In the genomic region with DNA sequence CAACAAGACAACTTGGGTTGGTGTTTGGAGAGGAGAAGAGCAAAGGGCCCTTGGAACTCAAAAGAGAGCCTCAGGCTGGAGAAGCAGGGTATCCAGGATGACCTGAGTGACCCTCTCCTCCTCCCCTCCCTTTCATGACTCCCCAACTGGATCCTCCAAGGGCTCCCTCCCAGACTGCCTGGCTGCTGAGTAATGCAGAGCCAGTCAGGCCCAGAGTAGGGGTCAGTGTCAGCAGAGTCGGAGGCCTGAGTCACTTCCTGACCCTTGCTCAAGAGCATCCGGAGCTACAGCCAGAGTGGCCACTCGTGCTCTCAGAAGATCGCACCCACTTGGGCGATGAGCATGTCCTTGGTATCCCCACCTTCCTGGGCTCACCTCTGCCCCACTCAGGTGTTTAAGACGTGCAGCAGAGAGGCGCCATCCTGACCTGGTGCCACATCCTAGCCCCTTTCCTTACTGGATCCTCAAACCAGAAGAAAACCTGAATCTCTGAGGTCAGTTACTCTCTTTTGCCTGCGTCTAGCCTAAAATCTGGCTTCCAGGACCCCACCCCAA, we compare ENCODE assay signal across 1 cellular context.
TF ChIP-seq lines count a peak whose summit lies in the region.

No MANE protein-coding gene starts in this region.

TF ChIP-seq in K562, 482 proteins besides CTCF, POLR2A, EP300 and RAD21 (continued from another document and continues in another):
- TF ChIP-seq, protein P1, sequence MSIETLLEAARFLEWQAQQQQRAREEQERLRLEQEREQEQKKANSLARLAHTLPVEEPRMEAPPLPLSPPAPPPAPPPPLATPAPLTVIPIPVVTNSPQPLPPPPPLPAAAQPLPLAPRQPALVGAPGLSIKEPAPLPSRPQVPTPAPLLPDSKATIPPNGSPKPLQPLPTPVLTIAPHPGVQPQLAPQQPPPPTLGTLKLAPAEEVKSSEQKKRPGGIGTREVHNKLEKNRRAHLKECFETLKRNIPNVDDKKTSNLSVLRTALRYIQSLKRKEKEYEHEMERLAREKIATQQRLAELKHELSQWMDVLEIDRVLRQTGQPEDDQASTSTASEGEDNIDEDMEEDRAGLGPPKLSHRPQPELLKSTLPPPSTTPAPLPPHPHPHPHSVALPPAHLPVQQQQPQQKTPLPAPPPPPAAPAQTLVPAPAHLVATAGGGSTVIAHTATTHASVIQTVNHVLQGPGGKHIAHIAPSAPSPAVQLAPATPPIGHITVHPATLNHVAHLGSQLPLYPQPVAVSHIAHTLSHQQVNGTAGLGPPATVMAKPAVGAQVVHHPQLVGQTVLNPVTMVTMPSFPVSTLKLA (conservative IDR thresholded peaks at IDR 0.05), result peak in 1 of 2 experiments; percentile 39; a peak in 1 of 4 replicates
- TF ChIP-seq, protein P2, sequence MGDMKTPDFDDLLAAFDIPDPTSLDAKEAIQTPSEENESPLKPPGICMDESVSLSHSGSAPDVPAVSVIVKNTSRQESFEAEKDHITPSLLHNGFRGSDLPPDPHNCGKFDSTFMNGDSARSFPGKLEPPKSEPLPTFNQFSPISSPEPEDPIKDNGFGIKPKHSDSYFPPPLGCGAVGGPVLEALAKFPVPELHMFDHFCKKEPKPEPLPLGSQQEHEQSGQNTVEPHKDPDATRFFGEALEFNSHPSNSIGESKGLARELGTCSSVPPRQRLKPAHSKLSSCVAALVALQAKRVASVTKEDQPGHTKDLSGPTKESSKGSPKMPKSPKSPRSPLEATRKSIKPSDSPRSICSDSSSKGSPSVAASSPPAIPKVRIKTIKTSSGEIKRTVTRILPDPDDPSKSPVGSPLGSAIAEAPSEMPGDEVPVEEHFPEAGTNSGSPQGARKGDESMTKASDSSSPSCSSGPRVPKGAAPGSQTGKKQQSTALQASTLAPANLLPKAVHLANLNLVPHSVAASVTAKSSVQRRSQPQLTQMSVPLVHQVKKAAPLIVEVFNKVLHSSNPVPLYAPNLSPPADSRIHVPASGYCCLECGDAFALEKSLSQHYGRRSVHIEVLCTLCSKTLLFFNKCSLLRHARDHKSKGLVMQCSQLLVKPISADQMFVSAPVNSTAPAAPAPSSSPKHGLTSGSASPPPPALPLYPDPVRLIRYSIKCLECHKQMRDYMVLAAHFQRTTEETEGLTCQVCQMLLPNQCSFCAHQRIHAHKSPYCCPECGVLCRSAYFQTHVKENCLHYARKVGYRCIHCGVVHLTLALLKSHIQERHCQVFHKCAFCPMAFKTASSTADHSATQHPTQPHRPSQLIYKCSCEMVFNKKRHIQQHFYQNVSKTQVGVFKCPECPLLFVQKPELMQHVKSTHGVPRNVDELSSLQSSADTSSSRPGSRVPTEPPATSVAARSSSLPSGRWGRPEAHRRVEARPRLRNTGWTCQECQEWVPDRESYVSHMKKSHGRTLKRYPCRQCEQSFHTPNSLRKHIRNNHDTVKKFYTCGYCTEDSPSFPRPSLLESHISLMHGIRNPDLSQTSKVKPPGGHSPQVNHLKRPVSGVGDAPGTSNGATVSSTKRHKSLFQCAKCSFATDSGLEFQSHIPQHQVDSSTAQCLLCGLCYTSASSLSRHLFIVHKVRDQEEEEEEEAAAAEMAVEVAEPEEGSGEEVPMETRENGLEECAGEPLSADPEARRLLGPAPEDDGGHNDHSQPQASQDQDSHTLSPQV (IDR thresholded peaks at IDR 0.05), result peak; percentile 97
- TF ChIP-seq, protein P3, sequence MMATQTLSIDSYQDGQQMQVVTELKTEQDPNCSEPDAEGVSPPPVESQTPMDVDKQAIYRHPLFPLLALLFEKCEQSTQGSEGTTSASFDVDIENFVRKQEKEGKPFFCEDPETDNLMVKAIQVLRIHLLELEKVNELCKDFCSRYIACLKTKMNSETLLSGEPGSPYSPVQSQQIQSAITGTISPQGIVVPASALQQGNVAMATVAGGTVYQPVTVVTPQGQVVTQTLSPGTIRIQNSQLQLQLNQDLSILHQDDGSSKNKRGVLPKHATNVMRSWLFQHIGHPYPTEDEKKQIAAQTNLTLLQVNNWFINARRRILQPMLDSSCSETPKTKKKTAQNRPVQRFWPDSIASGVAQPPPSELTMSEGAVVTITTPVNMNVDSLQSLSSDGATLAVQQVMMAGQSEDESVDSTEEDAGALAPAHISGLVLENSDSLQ (IDR thresholded peaks at IDR 0.05), result peak; percentile 49; the same call in 1 of the 2 replicates
- TF ChIP-seq RB1 (IDR thresholded peaks at IDR 0.05; ENCODE audit: low read depth) (no peak), MAZ (CRISPR knock-in tag; conservative IDR thresholded peaks at IDR 0.05 in 1 of 2, IDR thresholded peaks at IDR 0.05 in 1 of 2) (peak; percentile 31 to 65; a peak in 2 of 4 replicates), CBFA2T3 (IDR thresholded peaks at IDR 0.05) (peak; percentile 48), JUND (IDR thresholded peaks at IDR 0.05; ENCODE audit: borderline replicate concordance, low read depth, low read length) (peak; percentile 95), JUND (tag; IDR thresholded peaks at IDR 0.05; ENCODE audit: borderline replicate concordance, low read depth, low read length) (peak; percentile 88; the same call in 2 of the 3 replicates), NRF1 (conservative IDR thresholded peaks at IDR 0.05 in 1 of 2, IDR thresholded peaks at IDR 0.05 in 1 of 2) (peak; percentile 49 to 65), GABPA (tag; conservative IDR thresholded peaks at IDR 0.05; ENCODE audit: low read depth) (peak; percentile 67), SAFB2 (IDR thresholded peaks at IDR 0.05; ENCODE audit: borderline replicate concordance, low read depth, low read length, severe bottlenecking) (no peak), ARHGAP35 (IDR thresholded peaks at IDR 0.05; ENCODE audit: partially characterized antibody) (no peak), MAFG (tag; conservative IDR thresholded peaks at IDR 0.05) (peak; percentile 47; the same call in 1 of the 2 replicates), ETV1 (tag; conservative IDR thresholded peaks at IDR 0.05; ENCODE audit: low read depth) (peak; percentile 99), GTF2E2 (tag; IDR thresholded peaks at IDR 0.05) (no peak), PHF8 (IDR thresholded peaks at IDR 0.05; ENCODE audit: borderline replicate concordance, low read length) (peak; percentile 20; the same call in 1 of the 2 replicates), MAFK (IDR thresholded peaks at IDR 0.05; ENCODE audit: low read length) (peak; percentile 77), NFE2L1 (tag; IDR thresholded peaks at IDR 0.05; ENCODE audit: borderline replicate concordance, low read depth) (no peak), FOXP1 (CRISPR knock-in tag; IDR thresholded peaks at IDR 0.05) (0 out of 2 replicates have a peak, but pooled peaks have one; percentile 35), C11orf30 (IDR thresholded peaks at IDR 0.05; ENCODE audit: low read depth) (peak; percentile 74; the same call in 1 of the 2 replicates), ARNT (IDR thresholded peaks at IDR 0.05) (0 out of 4 replicates have a peak, but pooled peaks of 1 of the 2 experiments have one; percentile 13), NR2C2 (CRISPR knock-in tag; IDR thresholded peaks at IDR 0.05) (0 out of 2 replicates have a peak, but pooled peaks have one; percentile 44), NR2C2 (tag; IDR thresholded peaks at IDR 0.05) (peak; percentile 95), PTBP1 (IDR thresholded peaks at IDR 0.05; ENCODE audit: low read depth, low read length) (no peak), TRIM24 (IDR thresholded peaks at IDR 0.05) (peak; percentile 92 to 95; a peak in 3 of 4 replicates), NCOA4 (IDR thresholded peaks at IDR 0.05; ENCODE audit: partially characterized antibody) (no peak), POLR2G (IDR thresholded peaks at IDR 0.05; ENCODE audit: low read depth, low read length) (peak; percentile 51), DMBX1 (CRISPR knock-in tag; IDR thresholded peaks at IDR 0.05; ENCODE audit: borderline replicate concordance) (peak; percentile 84), CTBP1 (IDR thresholded peaks at IDR 0.05; ENCODE audit: borderline replicate concordance) (peak; percentile 73; the same call in 1 of the 2 replicates), ZBTB7A (IDR thresholded peaks at IDR 0.05; ENCODE audit: borderline replicate concordance, control insufficient read depth, low read depth, low read length) (peak; percentile 76; the same call in 1 of the 2 replicates), CEBPB (tag; IDR thresholded peaks at IDR 0.05) (peak; percentile 92)
- TF ChIP-seq, protein P4, sequence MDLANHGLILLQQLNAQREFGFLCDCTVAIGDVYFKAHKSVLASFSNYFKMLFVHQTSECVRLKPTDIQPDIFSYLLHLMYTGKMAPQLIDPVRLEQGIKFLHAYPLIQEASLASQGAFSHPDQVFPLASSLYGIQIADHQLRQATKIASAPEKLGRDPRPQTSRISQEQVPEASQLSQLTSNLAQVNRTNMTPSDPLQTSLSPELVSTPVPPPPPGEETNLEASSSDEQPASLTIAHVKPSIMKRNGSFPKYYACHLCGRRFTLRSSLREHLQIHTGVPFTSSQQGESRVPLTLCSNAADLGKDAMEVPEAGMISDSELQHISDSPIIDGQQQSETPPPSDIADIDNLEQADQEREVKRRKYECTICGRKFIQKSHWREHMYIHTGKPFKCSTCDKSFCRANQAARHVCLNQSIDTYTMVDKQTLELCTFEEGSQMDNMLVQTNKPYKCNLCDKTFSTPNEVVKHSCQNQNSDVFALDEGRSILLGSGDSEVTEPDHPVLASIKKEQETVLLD (IDR thresholded peaks at IDR 0.05), result peak; percentile 36; the same call in 1 of the 2 replicates
- TF ChIP-seq, protein P5, sequence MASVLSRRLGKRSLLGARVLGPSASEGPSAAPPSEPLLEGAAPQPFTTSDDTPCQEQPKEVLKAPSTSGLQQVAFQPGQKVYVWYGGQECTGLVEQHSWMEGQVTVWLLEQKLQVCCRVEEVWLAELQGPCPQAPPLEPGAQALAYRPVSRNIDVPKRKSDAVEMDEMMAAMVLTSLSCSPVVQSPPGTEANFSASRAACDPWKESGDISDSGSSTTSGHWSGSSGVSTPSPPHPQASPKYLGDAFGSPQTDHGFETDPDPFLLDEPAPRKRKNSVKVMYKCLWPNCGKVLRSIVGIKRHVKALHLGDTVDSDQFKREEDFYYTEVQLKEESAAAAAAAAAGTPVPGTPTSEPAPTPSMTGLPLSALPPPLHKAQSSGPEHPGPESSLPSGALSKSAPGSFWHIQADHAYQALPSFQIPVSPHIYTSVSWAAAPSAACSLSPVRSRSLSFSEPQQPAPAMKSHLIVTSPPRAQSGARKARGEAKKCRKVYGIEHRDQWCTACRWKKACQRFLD (CRISPR knock-in tag; IDR thresholded peaks at IDR 0.05), result peak; percentile 79; the same call in 1 of the 2 replicates
- TF ChIP-seq, protein P6, sequence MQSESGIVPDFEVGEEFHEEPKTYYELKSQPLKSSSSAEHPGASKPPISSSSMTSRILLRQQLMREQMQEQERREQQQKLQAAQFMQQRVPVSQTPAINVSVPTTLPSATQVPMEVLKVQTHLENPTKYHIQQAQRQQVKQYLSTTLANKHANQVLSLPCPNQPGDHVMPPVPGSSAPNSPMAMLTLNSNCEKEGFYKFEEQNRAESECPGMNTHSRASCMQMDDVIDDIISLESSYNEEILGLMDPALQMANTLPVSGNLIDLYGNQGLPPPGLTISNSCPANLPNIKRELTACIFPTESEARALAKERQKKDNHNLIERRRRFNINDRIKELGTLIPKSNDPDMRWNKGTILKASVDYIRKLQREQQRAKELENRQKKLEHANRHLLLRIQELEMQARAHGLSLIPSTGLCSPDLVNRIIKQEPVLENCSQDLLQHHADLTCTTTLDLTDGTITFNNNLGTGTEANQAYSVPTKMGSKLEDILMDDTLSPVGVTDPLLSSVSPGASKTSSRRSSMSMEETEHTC (IDR thresholded peaks at IDR 0.05), result peak; percentile 18; the same call in 1 of the 2 replicates
- TF ChIP-seq, protein P7, sequence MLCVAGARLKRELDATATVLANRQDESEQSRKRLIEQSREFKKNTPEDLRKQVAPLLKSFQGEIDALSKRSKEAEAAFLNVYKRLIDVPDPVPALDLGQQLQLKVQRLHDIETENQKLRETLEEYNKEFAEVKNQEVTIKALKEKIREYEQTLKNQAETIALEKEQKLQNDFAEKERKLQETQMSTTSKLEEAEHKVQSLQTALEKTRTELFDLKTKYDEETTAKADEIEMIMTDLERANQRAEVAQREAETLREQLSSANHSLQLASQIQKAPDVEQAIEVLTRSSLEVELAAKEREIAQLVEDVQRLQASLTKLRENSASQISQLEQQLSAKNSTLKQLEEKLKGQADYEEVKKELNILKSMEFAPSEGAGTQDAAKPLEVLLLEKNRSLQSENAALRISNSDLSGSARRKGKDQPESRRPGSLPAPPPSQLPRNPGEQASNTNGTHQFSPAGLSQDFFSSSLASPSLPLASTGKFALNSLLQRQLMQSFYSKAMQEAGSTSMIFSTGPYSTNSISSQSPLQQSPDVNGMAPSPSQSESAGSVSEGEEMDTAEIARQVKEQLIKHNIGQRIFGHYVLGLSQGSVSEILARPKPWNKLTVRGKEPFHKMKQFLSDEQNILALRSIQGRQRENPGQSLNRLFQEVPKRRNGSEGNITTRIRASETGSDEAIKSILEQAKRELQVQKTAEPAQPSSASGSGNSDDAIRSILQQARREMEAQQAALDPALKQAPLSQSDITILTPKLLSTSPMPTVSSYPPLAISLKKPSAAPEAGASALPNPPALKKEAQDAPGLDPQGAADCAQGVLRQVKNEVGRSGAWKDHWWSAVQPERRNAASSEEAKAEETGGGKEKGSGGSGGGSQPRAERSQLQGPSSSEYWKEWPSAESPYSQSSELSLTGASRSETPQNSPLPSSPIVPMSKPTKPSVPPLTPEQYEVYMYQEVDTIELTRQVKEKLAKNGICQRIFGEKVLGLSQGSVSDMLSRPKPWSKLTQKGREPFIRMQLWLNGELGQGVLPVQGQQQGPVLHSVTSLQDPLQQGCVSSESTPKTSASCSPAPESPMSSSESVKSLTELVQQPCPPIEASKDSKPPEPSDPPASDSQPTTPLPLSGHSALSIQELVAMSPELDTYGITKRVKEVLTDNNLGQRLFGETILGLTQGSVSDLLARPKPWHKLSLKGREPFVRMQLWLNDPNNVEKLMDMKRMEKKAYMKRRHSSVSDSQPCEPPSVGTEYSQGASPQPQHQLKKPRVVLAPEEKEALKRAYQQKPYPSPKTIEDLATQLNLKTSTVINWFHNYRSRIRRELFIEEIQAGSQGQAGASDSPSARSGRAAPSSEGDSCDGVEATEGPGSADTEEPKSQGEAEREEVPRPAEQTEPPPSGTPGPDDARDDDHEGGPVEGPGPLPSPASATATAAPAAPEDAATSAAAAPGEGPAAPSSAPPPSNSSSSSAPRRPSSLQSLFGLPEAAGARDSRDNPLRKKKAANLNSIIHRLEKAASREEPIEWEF (CRISPR knock-in tag; IDR thresholded peaks at IDR 0.05), result no peak
- TF ChIP-seq, protein P8, sequence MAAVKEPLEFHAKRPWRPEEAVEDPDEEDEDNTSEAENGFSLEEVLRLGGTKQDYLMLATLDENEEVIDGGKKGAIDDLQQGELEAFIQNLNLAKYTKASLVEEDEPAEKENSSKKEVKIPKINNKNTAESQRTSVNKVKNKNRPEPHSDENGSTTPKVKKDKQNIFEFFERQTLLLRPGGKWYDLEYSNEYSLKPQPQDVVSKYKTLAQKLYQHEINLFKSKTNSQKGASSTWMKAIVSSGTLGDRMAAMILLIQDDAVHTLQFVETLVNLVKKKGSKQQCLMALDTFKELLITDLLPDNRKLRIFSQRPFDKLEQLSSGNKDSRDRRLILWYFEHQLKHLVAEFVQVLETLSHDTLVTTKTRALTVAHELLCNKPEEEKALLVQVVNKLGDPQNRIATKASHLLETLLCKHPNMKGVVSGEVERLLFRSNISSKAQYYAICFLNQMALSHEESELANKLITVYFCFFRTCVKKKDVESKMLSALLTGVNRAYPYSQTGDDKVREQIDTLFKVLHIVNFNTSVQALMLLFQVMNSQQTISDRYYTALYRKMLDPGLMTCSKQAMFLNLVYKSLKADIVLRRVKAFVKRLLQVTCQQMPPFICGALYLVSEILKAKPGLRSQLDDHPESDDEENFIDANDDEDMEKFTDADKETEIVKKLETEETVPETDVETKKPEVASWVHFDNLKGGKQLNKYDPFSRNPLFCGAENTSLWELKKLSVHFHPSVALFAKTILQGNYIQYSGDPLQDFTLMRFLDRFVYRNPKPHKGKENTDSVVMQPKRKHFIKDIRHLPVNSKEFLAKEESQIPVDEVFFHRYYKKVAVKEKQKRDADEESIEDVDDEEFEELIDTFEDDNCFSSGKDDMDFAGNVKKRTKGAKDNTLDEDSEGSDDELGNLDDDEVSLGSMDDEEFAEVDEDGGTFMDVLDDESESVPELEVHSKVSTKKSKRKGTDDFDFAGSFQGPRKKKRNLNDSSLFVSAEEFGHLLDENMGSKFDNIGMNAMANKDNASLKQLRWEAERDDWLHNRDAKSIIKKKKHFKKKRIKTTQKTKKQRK (IDR thresholded peaks at IDR 0.05; ENCODE audit: borderline replicate concordance, low read depth, low read length), result no peak
